1 cellular context compared by ENCODE assay signal in the genomic region with DNA sequence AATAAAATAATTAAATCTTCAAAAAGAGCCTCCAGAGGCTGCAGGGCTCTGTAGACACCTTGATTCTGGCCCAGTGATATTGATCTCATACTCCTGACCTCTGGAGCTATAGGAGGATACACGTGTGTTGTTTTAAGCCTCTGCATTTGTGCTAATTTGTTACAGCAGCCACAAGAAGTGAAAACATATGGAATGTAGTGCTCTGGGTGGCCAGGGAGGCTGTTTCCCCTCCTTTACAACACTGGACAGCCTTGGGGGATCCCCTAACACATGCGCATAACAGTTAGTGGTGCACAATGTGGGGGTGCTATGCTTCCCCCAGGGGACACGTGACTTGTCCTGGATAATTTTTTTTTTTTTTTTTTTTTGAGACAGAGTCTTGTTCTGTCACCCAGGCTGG.
TF ChIP-seq lines count a peak whose summit lies in the region.

No MANE protein-coding gene starts in this region.

TF ChIP-seq in GM23338, 12 proteins besides CTCF, POLR2A, EP300 and RAD21 (continued from another document):
- TF ChIP-seq, protein P1, sequence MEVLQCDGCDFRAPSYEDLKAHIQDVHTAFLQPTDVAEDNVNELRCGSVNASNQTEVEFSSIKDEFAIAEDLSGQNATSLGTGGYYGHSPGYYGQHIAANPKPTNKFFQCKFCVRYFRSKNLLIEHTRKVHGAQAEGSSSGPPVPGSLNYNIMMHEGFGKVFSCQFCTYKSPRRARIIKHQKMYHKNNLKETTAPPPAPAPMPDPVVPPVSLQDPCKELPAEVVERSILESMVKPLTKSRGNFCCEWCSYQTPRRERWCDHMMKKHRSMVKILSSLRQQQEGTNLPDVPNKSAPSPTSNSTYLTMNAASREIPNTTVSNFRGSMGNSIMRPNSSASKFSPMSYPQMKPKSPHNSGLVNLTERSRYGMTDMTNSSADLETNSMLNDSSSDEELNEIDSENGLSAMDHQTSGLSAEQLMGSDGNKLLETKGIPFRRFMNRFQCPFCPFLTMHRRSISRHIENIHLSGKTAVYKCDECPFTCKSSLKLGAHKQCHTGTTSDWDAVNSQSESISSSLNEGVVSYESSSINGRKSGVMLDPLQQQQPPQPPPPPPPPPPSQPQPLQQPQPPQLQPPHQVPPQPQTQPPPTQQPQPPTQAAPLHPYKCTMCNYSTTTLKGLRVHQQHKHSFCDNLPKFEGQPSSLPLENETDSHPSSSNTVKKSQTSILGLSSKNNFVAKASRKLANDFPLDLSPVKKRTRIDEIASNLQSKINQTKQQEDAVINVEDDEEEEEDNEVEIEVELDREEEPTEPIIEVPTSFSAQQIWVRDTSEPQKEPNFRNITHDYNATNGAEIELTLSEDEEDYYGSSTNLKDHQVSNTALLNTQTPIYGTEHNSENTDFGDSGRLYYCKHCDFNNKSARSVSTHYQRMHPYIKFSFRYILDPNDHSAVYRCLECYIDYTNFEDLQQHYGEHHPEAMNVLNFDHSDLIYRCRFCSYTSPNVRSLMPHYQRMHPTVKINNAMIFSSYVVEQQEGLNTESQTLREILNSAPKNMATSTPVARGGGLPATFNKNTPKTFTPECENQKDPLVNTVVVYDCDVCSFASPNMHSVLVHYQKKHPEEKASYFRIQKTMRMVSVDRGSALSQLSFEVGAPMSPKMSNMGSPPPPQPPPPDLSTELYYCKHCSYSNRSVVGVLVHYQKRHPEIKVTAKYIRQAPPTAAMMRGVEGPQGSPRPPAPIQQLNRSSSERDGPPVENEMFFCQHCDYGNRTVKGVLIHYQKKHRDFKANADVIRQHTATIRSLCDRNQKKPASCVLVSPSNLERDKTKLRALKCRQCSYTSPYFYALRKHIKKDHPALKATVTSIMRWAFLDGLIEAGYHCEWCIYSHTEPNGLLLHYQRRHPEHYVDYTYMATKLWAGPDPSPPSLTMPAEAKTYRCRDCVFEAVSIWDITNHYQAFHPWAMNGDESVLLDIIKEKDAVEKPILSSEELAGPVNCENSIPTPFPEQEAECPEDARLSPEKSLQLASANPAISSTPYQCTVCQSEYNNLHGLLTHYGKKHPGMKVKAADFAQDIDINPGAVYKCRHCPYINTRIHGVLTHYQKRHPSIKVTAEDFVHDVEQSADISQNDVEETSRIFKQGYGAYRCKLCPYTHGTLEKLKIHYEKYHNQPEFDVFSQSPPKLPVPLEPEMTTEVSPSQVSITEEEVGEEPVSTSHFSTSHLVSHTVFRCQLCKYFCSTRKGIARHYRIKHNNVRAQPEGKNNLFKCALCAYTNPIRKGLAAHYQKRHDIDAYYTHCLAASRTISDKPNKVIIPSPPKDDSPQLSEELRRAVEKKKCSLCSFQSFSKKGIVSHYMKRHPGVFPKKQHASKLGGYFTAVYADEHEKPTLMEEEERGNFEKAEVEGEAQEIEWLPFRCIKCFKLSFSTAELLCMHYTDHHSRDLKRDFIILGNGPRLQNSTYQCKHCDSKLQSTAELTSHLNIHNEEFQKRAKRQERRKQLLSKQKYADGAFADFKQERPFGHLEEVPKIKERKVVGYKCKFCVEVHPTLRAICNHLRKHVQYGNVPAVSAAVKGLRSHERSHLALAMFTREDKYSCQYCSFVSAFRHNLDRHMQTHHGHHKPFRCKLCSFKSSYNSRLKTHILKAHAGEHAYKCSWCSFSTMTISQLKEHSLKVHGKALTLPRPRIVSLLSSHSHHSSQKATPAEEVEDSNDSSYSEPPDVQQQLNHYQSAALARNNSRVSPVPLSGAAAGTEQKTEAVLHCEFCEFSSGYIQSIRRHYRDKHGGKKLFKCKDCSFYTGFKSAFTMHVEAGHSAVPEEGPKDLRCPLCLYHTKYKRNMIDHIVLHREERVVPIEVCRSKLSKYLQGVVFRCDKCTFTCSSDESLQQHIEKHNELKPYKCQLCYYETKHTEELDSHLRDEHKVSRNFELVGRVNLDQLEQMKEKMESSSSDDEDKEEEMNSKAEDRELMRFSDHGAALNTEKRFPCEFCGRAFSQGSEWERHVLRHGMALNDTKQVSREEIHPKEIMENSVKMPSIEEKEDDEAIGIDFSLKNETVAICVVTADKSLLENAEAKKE (CRISPR knock-in tag; IDR thresholded peaks at IDR 0.05) = no peak
- no peak for TF ChIP-seq EZH2phosphoT487 (IDR thresholded peaks at IDR 0.05; ENCODE audit: unreplicated experiment)
